6 cellular contexts compared by ENCODE assay signal in genomic region chr1:156194300-156194652, GRCh38. TPM values are rescaled to one million over a fixed set of nuclear protein-coding genes. Genes with fewer than 3 reads are reported as not detected.
DNase-seq lines count a peak whose midpoint lies in the region; ATAC-seq and TF ChIP-seq lines count a peak whose summit lies in the region.

No MANE protein-coding gene starts in this region.

- H3K9me3 ChIP-seq in BLaER1 (peaks cover 8% of the 10 kb centered on the region), KOPT-K1 (ENCODE audit: insufficient read depth, low read length, poor library complexity, severe bottlenecking) (peaks cover 2% of the 10 kb centered on the region), spleen (no peaks in the 10 kb centered on the region)

- peak overlapping the region; percentile 84 for H3K9ac ChIP-seq in BLaER1

- H4K20me1 ChIP-seq in BLaER1: peaks cover 49% of the 10 kb centered on the region

- ATAC-seq in esophagus mucosa (peak; percentile 11), HG02884 (IDR thresholded peaks at IDR 0.05; ENCODE audit: unreplicated experiment) (no peak), HG03571 (IDR thresholded peaks at IDR 0.05; ENCODE audit: unreplicated experiment) (no peak)

- intact Hi-C loops in spleen (cut with DNase I; ENCODE audit: low total_unique reads): no loop called here

- WGBS in spleen, 5 donors: 13 to 20% (median 16%) methylated on average over 14 of the region's 14 CpGs

- H3K4me1 ChIP-seq in BLaER1: peaks cover 29% of the 10 kb centered on the region
- peaks cover 11 to 70% (median 51%) of the 10 kb centered on the region in 6 donors for H3K4me1 ChIP-seq in spleen

- no peak for DNase-seq in spleen

- H3K4me2 ChIP-seq in BLaER1: peak overlapping the region; percentile 92

- peaks cover 39% of the 10 kb centered on the region for H3K36me3 ChIP-seq in BLaER1
- H3K36me3 ChIP-seq in KOPT-K1 (ENCODE audit: insufficient read depth, low read length): peaks cover 24% of the 10 kb centered on the region
- peaks cover 0 to 38% (median 10%) of the 10 kb centered on the region in 6 donors for H3K36me3 ChIP-seq in spleen

- H3K27ac ChIP-seq in BLaER1: peak overlapping the region; percentile 42
- peak overlapping the region; percentile 89 for H3K27ac ChIP-seq in KOPT-K1 (ENCODE audit: low read depth, low read length, poor library complexity, severe bottlenecking)
- H3K27ac ChIP-seq in spleen: peak overlapping the region; percentile 49 to 94 (median 87)

- H3K4me3 ChIP-seq in BLaER1 (peak overlapping the region; percentile 83), spleen (peak overlapping the region; percentile 77 to 99 (median 94))

- H3K27me3 ChIP-seq in BLaER1 (no peaks in the 10 kb centered on the region), spleen (replicated peaks in 1 of 7) (no peaks in the 10 kb centered on the region)

- no peak for TF ChIP-seq POLR2A in spleen (IDR thresholded peaks at IDR 0.05)

- TF ChIP-seq CTCF in spleen (IDR thresholded peaks at IDR 0.05 in 8 of 11, conservative IDR thresholded peaks at IDR 0.05 in 3 of 11): no peak

RNA-seq across cellular contexts. Expression of gene SLC25A44, which starts 0.4 kb away (rescaled TPM):
- total RNA-seq in esophagus mucosa (12.7 TPM), spleen (10 to 100 TPM; 22.8 to 32.7 (median 29.0) TPM)
- 1 to 10 TPM; 4.8 to 8.4 (median 6.2) TPM for polyA plus RNA-seq in spleen

RNA-seq across cellular contexts. Expression of gene PMF1, which starts 18.5 kb away (rescaled TPM):
- total RNA-seq in esophagus mucosa (44.3 TPM), spleen (10 to 100 TPM; 43.8 to 74.0 (median 59.5) TPM)
- 10 to 100 TPM; 66.3 to 97.6 (median 79.3) TPM for polyA plus RNA-seq in spleen

RNA-seq across cellular contexts. Expression of gene SEMA4A, which starts 40.9 kb away (rescaled TPM):
- 34.6 TPM for total RNA-seq in esophagus mucosa
- total RNA-seq in spleen: 10 to 100 TPM; 21.1 to 65.9 (median 37.7) TPM
- polyA plus RNA-seq in spleen: 1 to 10 TPM; 7.1 to 9.3 (median 9.1) TPM

RNA-seq across cellular contexts. Expression of gene BGLAP, which starts 47.7 kb away (rescaled TPM):
- total RNA-seq in esophagus mucosa: 0.28 TPM
- 1 to 10 TPM; 1.8 to 6.0 (median 2.5) TPM for total RNA-seq in spleen
- polyA plus RNA-seq in spleen: 1 to 10 TPM; 1.7 to 2.4 (median 2.4) TPM

RNA-seq across cellular contexts. Expression of gene PAQR6, which starts 53.6 kb away (rescaled TPM):
- total RNA-seq in esophagus mucosa: 2.0 TPM
- total RNA-seq in spleen: 1 to 10 TPM in 6 of 7 donors, under 1 TPM in 1; 0.94 to 4.0 (median 1.8) TPM
- 1 to 10 TPM in 2 of 3 donors, under 1 TPM in 1; 0.80 to 2.3 (median 2.2) TPM for polyA plus RNA-seq in spleen
